In the genomic region with DNA sequence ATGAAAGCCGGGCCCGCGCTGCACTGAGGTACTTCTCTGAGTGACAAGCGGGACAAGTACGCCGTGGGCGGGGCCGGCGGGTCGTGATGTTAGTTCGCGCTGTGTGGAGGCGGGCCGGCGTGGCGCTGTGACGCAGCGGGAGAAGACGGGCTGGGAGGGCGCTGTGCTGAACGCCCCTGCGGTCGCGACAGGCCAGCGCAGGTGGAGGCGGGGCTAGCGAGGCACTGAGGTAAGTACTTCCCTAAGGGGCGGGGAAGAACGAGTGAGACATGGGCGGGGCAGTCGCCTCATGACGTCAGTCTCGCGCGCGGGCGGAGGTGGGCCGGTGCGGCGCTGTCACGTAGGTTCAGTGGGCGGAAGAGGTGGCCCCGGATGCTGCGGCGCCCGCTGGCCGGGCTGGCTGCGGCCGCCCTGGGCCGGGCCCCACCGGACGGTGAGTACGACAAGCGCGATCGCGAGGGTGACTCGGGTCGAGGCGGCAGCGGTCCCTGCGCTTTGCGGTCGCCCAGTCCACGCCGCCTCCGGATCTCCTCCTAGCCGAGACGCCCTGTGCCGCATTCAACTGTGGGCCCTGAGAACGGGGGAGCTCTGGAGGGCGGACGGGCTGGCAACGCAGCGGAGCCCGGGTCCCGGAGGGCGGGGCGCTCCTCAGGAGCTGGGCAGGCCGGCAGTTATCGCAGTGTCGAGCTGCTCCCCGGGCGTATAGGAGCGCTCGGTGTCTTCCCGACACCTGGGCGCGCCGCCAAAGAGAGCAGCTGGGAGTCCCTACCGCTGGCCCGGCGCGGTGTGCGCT, we compare ENCODE assay signal across 8 cellular contexts. TPM values are rescaled to one million over a fixed set of nuclear protein-coding genes. Genes with fewer than 3 reads are reported as not detected.
A peak's percentile ranks its signal among the peaks of the same experiment; 100 is the strongest.
DNase-seq lines count a peak whose midpoint lies in the region; ATAC-seq and TF ChIP-seq lines count a peak whose summit lies in the region.

Gene GUK1, plus strand, starts transcription at position 349 of the 793 bp plus-strand sequence. Its CDS starts 24 bp downstream, at position 373.

- peak within 1 kb of the TSS; percentile 98 to 100 for H3K27ac ChIP-seq in mucosa of rectum (ENCODE audit: low read depth in 2 of 2, low read length in 2 of 2)

- H3K4me1 Mint-ChIP-seq in activated T-cell treated with anti-CD3 and anti-CD28 coated beads, Interleukin-2, amount 50 U/mL, for 24 hours (ENCODE audit: low read depth), result peaks cover 35% of the 10 kb centered on the region

- peaks cover 21 to 22% of the 10 kb centered on the region in 2 donors for H3K4me1 ChIP-seq in mucosa of rectum (ENCODE audit: control insufficient read depth in 2 of 2, insufficient read depth in 2 of 2, low read length in 2 of 2)

- peak within 1 kb of the TSS; percentile 99 for H3K4me3 Mint-ChIP-seq in activated T-cell treated with anti-CD3 and anti-CD28 coated beads, Interleukin-2, amount 50 U/mL, for 24 hours

- DNase-seq in DMS53 treated with DMSO at 0.1 percent for 48 hours (lab: John Stamatoyannopoulos, UW; ENCODE audit: unreplicated experiment) (peak; percentile 99), KG1 (lab: John Stamatoyannopoulos, UW) (peak; percentile 98), erythroblast (lab: John Stamatoyannopoulos, UW) (peak; percentile 100)
- DNase-seq in activated T-cell treated with anti-CD3 and anti-CD28 coated beads, Interleukin-2, amount 50 U/mL, for 24 hours, result peak; percentile 100
- peak; percentile 100 for DNase-seq in stimulated activated CD8-positive, alpha-beta memory T cell treated with anti-CD3 and anti-CD28 coated beads, Interleukin-4, amount 100 ng/mL, for 48 hours

- peaks cover 44% of the 10 kb centered on the region for H3K36me3 Mint-ChIP-seq in activated T-cell treated with anti-CD3 and anti-CD28 coated beads, Interleukin-2, amount 50 U/mL, for 24 hours (ENCODE audit: low read depth)

- H3K9me3 Mint-ChIP-seq in activated T-cell treated with anti-CD3 and anti-CD28 coated beads, Interleukin-2, amount 50 U/mL, for 24 hours, result no peaks in the 10 kb centered on the region

- ATAC-seq in GM21723 (IDR thresholded peaks at IDR 0.05; ENCODE audit: unreplicated experiment), result peak; percentile 90

- TF ChIP-seq POLR2A in erythroblast (IDR thresholded peaks at IDR 0.05; ENCODE audit: low read length), result peak; percentile 97

- H3K4me3 ChIP-seq in mucosa of rectum (ENCODE audit: low read length in 2 of 2), result peak within 1 kb of the TSS; percentile 85 to 90

- H3K27me3 ChIP-seq in mucosa of rectum (ENCODE audit: control insufficient read depth in 2 of 2, insufficient read depth in 2 of 2, low read length in 2 of 2), result no peaks in the 10 kb centered on the region

- no peaks in the 10 kb centered on the region for H3K9me3 ChIP-seq in mucosa of rectum (ENCODE audit: control insufficient read depth in 2 of 2, low read length in 2 of 2)

- H3K36me3 ChIP-seq in mucosa of rectum (ENCODE audit: control insufficient read depth in 2 of 2, insufficient read depth in 2 of 2, low read length in 2 of 2), result peaks cover 0 to 6% of the 10 kb centered on the region in 2 donors

- peak within 1 kb of the TSS; percentile 95 to 99 for H3K9ac ChIP-seq in mucosa of rectum (ENCODE audit: low read depth in 1 of 2, low read length in 2 of 2)

- H3K27me3 Mint-ChIP-seq in activated T-cell treated with anti-CD3 and anti-CD28 coated beads, Interleukin-2, amount 50 U/mL, for 24 hours, result no peaks in the 10 kb centered on the region

- peak within 1 kb of the TSS; percentile 98 for H3K27ac Mint-ChIP-seq in activated T-cell treated with anti-CD3 and anti-CD28 coated beads, Interleukin-2, amount 50 U/mL, for 24 hours

TF ChIP-seq in PFSK-1, 5 proteins besides CTCF, POLR2A, EP300 and RAD21:
- TF ChIP-seq, protein P1, sequence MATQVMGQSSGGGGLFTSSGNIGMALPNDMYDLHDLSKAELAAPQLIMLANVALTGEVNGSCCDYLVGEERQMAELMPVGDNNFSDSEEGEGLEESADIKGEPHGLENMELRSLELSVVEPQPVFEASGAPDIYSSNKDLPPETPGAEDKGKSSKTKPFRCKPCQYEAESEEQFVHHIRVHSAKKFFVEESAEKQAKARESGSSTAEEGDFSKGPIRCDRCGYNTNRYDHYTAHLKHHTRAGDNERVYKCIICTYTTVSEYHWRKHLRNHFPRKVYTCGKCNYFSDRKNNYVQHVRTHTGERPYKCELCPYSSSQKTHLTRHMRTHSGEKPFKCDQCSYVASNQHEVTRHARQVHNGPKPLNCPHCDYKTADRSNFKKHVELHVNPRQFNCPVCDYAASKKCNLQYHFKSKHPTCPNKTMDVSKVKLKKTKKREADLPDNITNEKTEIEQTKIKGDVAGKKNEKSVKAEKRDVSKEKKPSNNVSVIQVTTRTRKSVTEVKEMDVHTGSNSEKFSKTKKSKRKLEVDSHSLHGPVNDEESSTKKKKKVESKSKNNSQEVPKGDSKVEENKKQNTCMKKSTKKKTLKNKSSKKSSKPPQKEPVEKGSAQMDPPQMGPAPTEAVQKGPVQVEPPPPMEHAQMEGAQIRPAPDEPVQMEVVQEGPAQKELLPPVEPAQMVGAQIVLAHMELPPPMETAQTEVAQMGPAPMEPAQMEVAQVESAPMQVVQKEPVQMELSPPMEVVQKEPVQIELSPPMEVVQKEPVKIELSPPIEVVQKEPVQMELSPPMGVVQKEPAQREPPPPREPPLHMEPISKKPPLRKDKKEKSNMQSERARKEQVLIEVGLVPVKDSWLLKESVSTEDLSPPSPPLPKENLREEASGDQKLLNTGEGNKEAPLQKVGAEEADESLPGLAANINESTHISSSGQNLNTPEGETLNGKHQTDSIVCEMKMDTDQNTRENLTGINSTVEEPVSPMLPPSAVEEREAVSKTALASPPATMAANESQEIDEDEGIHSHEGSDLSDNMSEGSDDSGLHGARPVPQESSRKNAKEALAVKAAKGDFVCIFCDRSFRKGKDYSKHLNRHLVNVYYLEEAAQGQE (IDR thresholded peaks at IDR 0.05; ENCODE audit: insufficient read depth in 1 of 2, low read depth in 2 of 2, low read length in 2 of 2), result no peak
- 0 out of 2 replicates have a peak, but pooled peaks have one; percentile 8 for TF ChIP-seq SIN3A (IDR thresholded peaks at IDR 0.05; ENCODE audit: borderline replicate concordance, insufficient read depth, low read length)
- peak; percentile 85 for TF ChIP-seq TAF1 (IDR thresholded peaks at IDR 0.05; ENCODE audit: borderline replicate concordance, insufficient read depth, low read length)
- TF ChIP-seq POLR2AphosphoS5 (IDR thresholded peaks at IDR 0.05; ENCODE audit: low read depth, low read length), result peak; percentile 71

RNA-seq across cellular contexts. Expression of gene GUK1, which starts in this region (rescaled TPM):
- polyA plus RNA-seq in PFSK-1 (2012; ENCODE audit: insufficient read length, low read depth), result 468 TPM

Comparison
In these comparisons a context has a peak if more than half of its experiments do, and no peak if none do; other contexts are left out.
1. Peak in every context shown above with its lines: DNase-seq, ATAC-seq, H3K4me3 ChIP-seq and H3K27ac ChIP-seq.